ENCODE assay signal across 13 cellular contexts in the genomic region with DNA sequence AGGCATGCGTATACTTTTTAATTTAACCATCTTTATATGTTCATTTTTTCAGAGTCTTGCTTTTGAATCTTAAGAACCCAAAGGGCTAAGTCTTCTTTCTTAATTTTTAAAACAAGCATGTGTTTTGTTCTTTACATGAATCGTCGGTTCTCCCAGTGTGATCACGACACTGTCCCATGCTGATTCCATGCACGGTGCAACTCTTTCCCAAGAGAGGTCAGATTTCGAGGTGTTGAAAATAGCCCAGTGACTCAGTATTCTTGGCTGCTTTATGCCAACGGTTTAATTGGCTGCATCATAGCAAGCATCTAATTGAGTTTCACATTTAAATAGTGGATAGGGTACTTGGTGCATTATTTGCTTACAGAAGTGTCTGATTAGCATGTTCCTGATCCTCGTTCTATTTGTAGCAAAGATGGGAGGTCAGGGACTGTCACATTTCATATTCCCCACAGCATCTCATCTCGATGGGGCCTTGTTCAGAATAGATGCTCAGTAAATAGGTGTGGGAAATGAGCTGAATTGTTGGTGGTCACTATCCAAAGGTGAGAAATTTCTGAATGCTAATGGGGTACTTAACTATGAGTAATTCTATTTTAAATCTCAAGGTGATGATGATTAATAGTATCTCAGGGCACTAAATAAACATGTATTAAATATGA. TPM values are rescaled to one million over a fixed set of nuclear protein-coding genes. Genes with fewer than 3 reads are reported as not detected.
DNase-seq lines count a peak whose midpoint lies in the region; ATAC-seq, FAIRE-seq and TF ChIP-seq lines count a peak whose summit lies in the region.
"Had no signal": no experiment of that assay in that cellular context is flagged by ENCODE, and none has a peak within 500 bp of the region (broad histone marks: within the 10 kb centered on the region; RNA-seq: fewer than 3 reads in every experiment).

No MANE protein-coding gene starts in this region.

- no peak for TF ChIP-seq CTCF in HFFc6 (IDR thresholded peaks at IDR 0.05)
- TF ChIP-seq CTCF in cardiac fibroblast (IDR thresholded peaks at IDR 0.05; ENCODE audit: low read depth, low read length), result no peak
- no peak for TF ChIP-seq CTCF in GM20000 (IDR thresholded peaks at IDR 0.05; ENCODE audit: extremely low read depth, missing control alignments)

- peak overlapping the region in 1 of 2 donors; percentile 72 for H3K4me3 ChIP-seq in cardiac fibroblast (replicated peaks in 1 of 2; ENCODE audit: low read depth in 2 of 2, low read length in 2 of 2)
- H3K4me3 ChIP-seq in small intestine (ENCODE audit: low read depth in 1 of 2, low read length in 2 of 2), result no peak overlapping the region
- H3K4me3 ChIP-seq: ovary, thyroid gland had no signal

- peak; percentile 55 for DNase-seq in HFFc6
- DNase-seq in cardiac fibroblast (ENCODE audit: low read depth in 2 of 2), result peak; percentile 69 to 75
- no peak for DNase-seq in left ventricle myocardium superior
- DNase-seq in small intestine, result peak; percentile 28
- DNase-seq in activated T-cell treated with anti-CD3 and anti-CD28 coated beads, Interleukin-2, amount 50 U/mL, for 4 hours, result no peak
- DNase-seq in GM20000 (ENCODE audit: low spot score), result no peak
- no peak for DNase-seq in NCI-H446 (lab: John Stamatoyannopoulos, UW)
- no peak for DNase-seq in NOMO-1 treated with dmso at 0.1 percent for 144 hours (lab: John Stamatoyannopoulos, UW; ENCODE audit: unreplicated experiment)
- DNase-seq: cortex of kidney, DMS153, NCI-H2081 treated with DMSO at 0.1 percent for 48 hours, ovary, thyroid gland had no signal

- 64 to 70% (median 64%) methylated on average over 9 of the region's 9 CpGs for WGBS in small intestine, 3 donors

- ATAC-seq in left ventricle myocardium superior, result peak; percentile 64
- ATAC-seq in activated T-cell treated with anti-CD3 and anti-CD28 coated beads, Interleukin-2, amount 50 U/mL, for 4 hours, result no peak

- H3K4me3 Mint-ChIP-seq in HFFc6, result peak overlapping the region; percentile 78
- no peak overlapping the region for H3K4me3 Mint-ChIP-seq in activated T-cell treated with anti-CD3 and anti-CD28 coated beads, Interleukin-2, amount 50 U/mL, for 4 hours

- H3K36me3 ChIP-seq in small intestine (ENCODE audit: control insufficient read depth in 2 of 2, insufficient read depth in 2 of 2, low read length in 2 of 2), result no peaks in the 10 kb centered on the region
- H3K36me3 ChIP-seq: ovary, thyroid gland had no signal

- H3K4me1 Mint-ChIP-seq in HFFc6 (ENCODE audit: low read depth), result peaks cover 42% of the 10 kb centered on the region
- peaks cover 13% of the 10 kb centered on the region for H3K4me1 Mint-ChIP-seq in activated T-cell treated with anti-CD3 and anti-CD28 coated beads, Interleukin-2, amount 50 U/mL, for 4 hours (ENCODE audit: low read depth)

- no peaks in the 10 kb centered on the region for H3K27me3 Mint-ChIP-seq in HFFc6 (ENCODE audit: insufficient read depth)
- peaks cover 31% of the 10 kb centered on the region for H3K27me3 Mint-ChIP-seq in activated T-cell treated with anti-CD3 and anti-CD28 coated beads, Interleukin-2, amount 50 U/mL, for 4 hours (ENCODE audit: low read depth)

- FAIRE-seq in small intestine (lab: Jason Lieb, UNC), result no peak

- peaks cover 7 to 9% of the 10 kb centered on the region in 2 donors for H3K4me1 ChIP-seq in small intestine (ENCODE audit: control insufficient read depth in 2 of 2, insufficient read depth in 1 of 2, low read depth in 1 of 2, low read length in 1 of 2)

- H3K36me3 Mint-ChIP-seq in HFFc6 (ENCODE audit: low read depth), result peaks cover 4% of the 10 kb centered on the region
- H3K36me3 Mint-ChIP-seq in activated T-cell treated with anti-CD3 and anti-CD28 coated beads, Interleukin-2, amount 50 U/mL, for 4 hours (ENCODE audit: insufficient read depth), result no peaks in the 10 kb centered on the region

- 0 out of 2 replicates have a peak overlapping the region, but pooled peaks have one; percentile 6 for H3K27ac Mint-ChIP-seq in HFFc6

- H3K27ac ChIP-seq in small intestine (ENCODE audit: low read depth in 1 of 2, low read length in 1 of 2), result no peak overlapping the region
- H3K27ac ChIP-seq: ovary, thyroid gland had no signal

- no peaks in the 10 kb centered on the region for H3K27me3 ChIP-seq in small intestine (ENCODE audit: control insufficient read depth in 2 of 2, insufficient read depth in 2 of 2, low read length in 2 of 2)
- H3K27me3 ChIP-seq: ovary, thyroid gland had no signal

- no peaks in the 10 kb centered on the region for H3K9me3 ChIP-seq in small intestine (ENCODE audit: control insufficient read depth, low read depth)
- H3K9me3 ChIP-seq: ovary, thyroid gland had no signal

- intact Hi-C loops in left ventricle myocardium superior (cut with micrococcal nuclease), result no loop called here

- peaks cover under 1% of the 10 kb centered on the region; the same call in 1 of the 2 replicates for H3K9me3 Mint-ChIP-seq in HFFc6
- peaks cover under 1% of the 10 kb centered on the region for H3K9me3 Mint-ChIP-seq in activated T-cell treated with anti-CD3 and anti-CD28 coated beads, Interleukin-2, amount 50 U/mL, for 4 hours

RNA-seq across cellular contexts. Expression of a gene that starts 2.8 kb away (rescaled TPM):
- 10 to 100 TPM in 2 of 6 experiments, 1 to 10 TPM in 4; 8.8 to 14.7 (median 9.3) TPM for total RNA-seq in HFFc6 (2021; fragmentation: NEBNext Ultra II Directional; extraction: Animal tissue kit (Norgen Biotek cat#: 25700))
- 40.9 TPM for total RNA-seq in left ventricle myocardium superior
- polyA plus RNA-seq in small intestine, result 10 to 100 TPM; 25.2 to 34.2 (median 27.3) TPM
- 10 to 100 TPM in 2 of 3 donors, 1 to 10 TPM in 1; 4.8 to 14.6 (median 10.4) TPM for total RNA-seq in activated T-cell treated with anti-CD3 and anti-CD28 coated beads, Interleukin-2, amount 50 U/mL, for 4 hours

Comparison
In these comparisons a context has a peak if more than half of its experiments do, and no peak if none do; other contexts are left out.
1. DNase-seq: peak in HFFc6 (single experiment), cardiac fibroblast (2 of 2) and small intestine (single experiment); none in left ventricle myocardium superior (single experiment), activated T-cell treated with anti-CD3 and anti-CD28 coated beads, Interleukin-2, amount 50 U/mL, for 4 hours (single experiment), GM20000 (single experiment), NCI-H446 (0 of 2) and NOMO-1 treated with dmso at 0.1 percent for 144 hours (single experiment).